Comparison of ENCODE assay signal across 8 cellular contexts in genomic region chrX:46758163-46758955, GRCh38. TPM values are rescaled to one million over a fixed set of nuclear protein-coding genes. Genes with fewer than 3 reads are reported as not detected.
DNase-seq lines count a peak whose midpoint lies in the region; ATAC-seq, FAIRE-seq and TF ChIP-seq lines count a peak whose summit lies in the region.

No MANE protein-coding gene starts in this region.

- CTCF ChIA-PET in Panc1 (lab: Charles Lee) (interaction anchor here (0.8 to 0.9 kb wide), 3 partner anchors 34 to 390 kb away, joined by 3 to 9 read pairs (median 5); no protein-coding TSS in a partner anchor), GM12878 (lab: Yijun Ruan, JAX) (interaction anchor here (1.3 to 8.4 kb wide), 3 partner anchors 31 to 76 kb away, joined by 3 to 110 read pairs (median 3); no protein-coding TSS in a partner anchor)

- ATAC-seq in GM18867 (IDR thresholded peaks at IDR 0.05; ENCODE audit: unreplicated experiment), result peak; percentile 17
- ATAC-seq in HG02870 (IDR thresholded peaks at IDR 0.05; ENCODE audit: unreplicated experiment), result peak; percentile 10
- peak; percentile 62 for ATAC-seq in Panc1
- ATAC-seq in GM12878, result peak; percentile 17
- ATAC-seq in HG02970 (IDR thresholded peaks at IDR 0.05; ENCODE audit: low FRiP score, unreplicated experiment), result no peak

- H3K9ac ChIP-seq in GM12878 (ENCODE audit: control insufficient read depth, insufficient read depth, low read length), result peak overlapping the region; percentile 74

- WGBS in GM12878 (ENCODE audit: insufficient coverage, insufficient replicate concordance, low lambda C conversion rate, missing lambda C conversion rate), result 44% methylated on average over 38 of the region's 47 CpGs

- TF ChIP-seq CTCF in Panc1 (IDR thresholded peaks at IDR 0.05) (no peak), GM12878 (IDR thresholded peaks at IDR 0.05 in 2 of 3, conservative IDR thresholded peaks at IDR 0.05 in 1 of 3; ENCODE audit: control insufficient read depth in 2 of 3, extremely low read depth in 1 of 3, insufficient read depth in 1 of 3, low read depth in 3 of 3, low read length in 3 of 3) (no peak), kidney epithelial cell (IDR thresholded peaks at IDR 0.05; ENCODE audit: insufficient read depth, low read length, poor library complexity, severe bottlenecking) (no peak)

- H2AFZ ChIP-seq in GM12878 (ENCODE audit: control insufficient read depth, low read depth, low read length), result peak overlapping the region; percentile 25; the same call in 1 of the 2 replicates

- TF ChIP-seq EP300 in GM12878 (IDR thresholded peaks at IDR 0.05; ENCODE audit: borderline replicate concordance in 1 of 2, control insufficient read depth in 1 of 2, low read depth in 2 of 2, low read length in 2 of 2), result no peak

- SMC1A ChIA-PET in GM12878 (lab: Charles Lee; ENCODE audit: uncharacterized antibody, unreplicated experiment), result interaction anchor here (1.0 to 2.5 kb wide), 4 partner anchors 34 to 159 kb away, joined by 3 to 7 read pairs (median 4); no protein-coding TSS in a partner anchor

- H3K4me3 ChIP-seq in Panc1 (ENCODE audit: low read depth in 2 of 2, low read length in 2 of 2), result peak overlapping the region; percentile 65 to 90
- peak overlapping the region; percentile 69 for H3K4me3 ChIP-seq in GM12878
- peak overlapping the region; percentile 67 for H3K4me3 ChIP-seq in kidney epithelial cell (ENCODE audit: low read depth, low read length)

- peak overlapping the region; percentile 71 for H3K4me2 ChIP-seq in GM12878 (ENCODE audit: control insufficient read depth, insufficient read depth)

- RAD21 ChIA-PET in GM12878 (lab: Charles Lee; ENCODE audit: unreplicated experiment), result interaction anchor here (0.6 to 1.7 kb wide), 9 partner anchors 14 to 273 kb away, joined by 3 to 8 read pairs (median 4); no protein-coding TSS in a partner anchor

- POLR2A ChIA-PET in Panc1 (lab: Charles Lee) (no interaction called here), GM12878 (lab: Charles Lee) (interaction anchor here (1.4 kb wide), 1 partner anchor 65 kb away, joined by 5 read pairs; no protein-coding TSS in a partner anchor)

- TF ChIP-seq POLR2A in GM12878 (IDR thresholded peaks at IDR 0.05; ENCODE audit: low read depth, low read length), result 0 out of 2 replicates have a peak, but pooled peaks have one; percentile 21

- H3K79me2 ChIP-seq in GM12878 (ENCODE audit: control insufficient read depth, insufficient read depth, low read length), result peaks cover 54% of the 10 kb centered on the region

- no peaks in the 10 kb centered on the region for H4K20me1 ChIP-seq in GM12878 (ENCODE audit: control insufficient read depth, insufficient read depth)

- in situ Hi-C loops in Panc1 (cut with HindIII; ENCODE audit: low pct_unique_long_range_greater_than_20kb, low sequenced_read_pairs) (no loop called here), GM12878 (cut with MboI) (no loop called here)

- peaks cover 16% of the 10 kb centered on the region for H3K4me1 ChIP-seq in Panc1 (ENCODE audit: control insufficient read depth, insufficient read depth, low read length)
- 0 out of 2 replicates have a peak, but pooled peaks cover 3% of the 10 kb centered on the region for H3K4me1 ChIP-seq in GM12878 (ENCODE audit: control insufficient read depth, insufficient read depth, low read length)

- H3K36me3 ChIP-seq in Panc1 (ENCODE audit: control insufficient read depth, insufficient read depth, low read length), result no peaks in the 10 kb centered on the region
- H3K36me3 ChIP-seq in GM12878 (ENCODE audit: control insufficient read depth in 2 of 2, insufficient read depth in 2 of 2, low read length in 1 of 2), result no peaks in the 10 kb centered on the region
- H3K36me3 ChIP-seq in kidney epithelial cell (ENCODE audit: control insufficient read depth, insufficient read depth, low read length), result no peaks in the 10 kb centered on the region

- intact Hi-C loops in Panc1 (cut with micrococcal nuclease; ENCODE audit: unreplicated experiment) (no loop called here), GM12878 (cut with micrococcal nuclease; ENCODE audit: unreplicated experiment) (loop anchor here (2.0 to 5.0 kb wide), 4 partner anchors 46 to 334 kb away; no protein-coding TSS in a partner anchor)

- no peak for DNase-seq in Panc1 (ENCODE audit: low read depth, low spot score)
- no peak for DNase-seq in GM12878 (ENCODE audit: low read depth, low spot score)
- DNase-seq in kidney epithelial cell (ENCODE audit: low read depth), result no peak
- DNase-seq in stimulated activated CD4-positive, alpha-beta T cell treated with anti-CD3 and anti-CD28 coated beads, Interleukin-4, amount 100 ng/mL, for 48 hours (ENCODE audit: low read depth in 2 of 2), result peak; percentile 7 to 11
- DNase-seq in epidermal melanocyte (ENCODE audit: insufficient read length, low spot score), result no peak

- peaks cover 3% of the 10 kb centered on the region; the same call in 1 of the 2 replicates for H3K9me3 ChIP-seq in Panc1 (ENCODE audit: control insufficient read depth, insufficient read depth, low read depth, low read length)
- H3K9me3 ChIP-seq in GM12878 (replicated peaks; ENCODE audit: control insufficient read depth, insufficient read depth, low read length), result peaks cover 4% of the 10 kb centered on the region

- H3K27me3 ChIP-seq in Panc1 (ENCODE audit: control insufficient read depth, insufficient read depth, low read length), result no peaks in the 10 kb centered on the region
- H3K27me3 ChIP-seq in GM12878 (replicated peaks in 1 of 2; ENCODE audit: control insufficient read depth in 2 of 2, insufficient read depth in 2 of 2, low read length in 1 of 2), result no peaks in the 10 kb centered on the region
- no peaks in the 10 kb centered on the region for H3K27me3 ChIP-seq in kidney epithelial cell (ENCODE audit: control insufficient read depth, insufficient read depth, low read length)

- H3K27ac ChIP-seq in Panc1 (ENCODE audit: low read length), result peak overlapping the region; percentile 83
- H3K27ac ChIP-seq in GM12878 (ENCODE audit: control insufficient read depth, insufficient read depth), result peak overlapping the region; percentile 63

- no TSS peak for BruUV-seq in Panc1 (replicated peaks; lab: Mats Ljungman, UMichigan)
- BruUV-seq in GM12878 (replicated peaks; lab: Mats Ljungman, UMichigan), result no TSS peak

- TF ChIP-seq RAD21 in GM12878 (IDR thresholded peaks at IDR 0.05; ENCODE audit: insufficient read depth, low read depth, low read length), result no peak

- FAIRE-seq in GM12878 (lab: Jason Lieb, UNC), result no peak

TF ChIP-seq in GM12878, 131 proteins besides CTCF, POLR2A, EP300 and RAD21:
- no peak for TF ChIP-seq GABPA (IDR thresholded peaks at IDR 0.05; ENCODE audit: low read depth)
- peak in 1 of 2 experiments; percentile 53; a peak in 1 of 4 replicates for TF ChIP-seq BHLHE40 (IDR thresholded peaks at IDR 0.05; ENCODE audit: borderline replicate concordance in 1 of 2, low read depth in 2 of 2, low read length in 1 of 2)

RNA-seq across cellular contexts. Expression of gene SLC9A7, which starts 0.6 kb away (rescaled TPM):
- total RNA-seq in Panc1 (2021; ENCODE audit: unreplicated experiment) (80.4 TPM), GM12878 (2014; rRNA removed) (54.2 and 56.2 TPM in 2 replicates), GM12878 (2014; rRNA removed; fragmentation: Illumina TruSeq; extraction: Trizol) (61.9 and 62.8 TPM in 2 replicates), GM12878 (2021) (52.6 and 57.2 TPM in 2 replicates), kidney epithelial cell (9.8 and 12.3 TPM in 2 replicates)
- 29.3 TPM for polyA plus RNA-seq in Panc1 (2012; ENCODE audit: insufficient read length)
- total RNA-seq in GM12878 (2013; cell fraction: nucleolus; rRNA removed), result 129 and 137 TPM in 2 replicates
- polyA plus RNA-seq in GM12878 (2011; ENCODE audit: low read depth), result 21.8 TPM
- polyA plus RNA-seq in GM12878 (2011; rRNA removed) (45.3 and 53.4 TPM in 2 replicates), GM12878 (2014; fragmentation: Illumina TruSeq; extraction: Trizol) (31.0 and 36.2 TPM in 2 replicates), GM12878 (2014; fragmentation: Nextera tagmentation; extraction: Ambion mirVana) (1 to 10 TPM; 5.0 to 5.2 TPM), GM12878 (2014; rRNA removed) (24.8 and 28.4 TPM in 2 replicates), GM12878 (2016; fragmentation: Nextera tagmentation; extraction: Ambion mirVana) (10 to 100 TPM; 13.1 to 14.1 TPM)
- polyA plus RNA-seq in GM12878 (2011; cell fraction: cytosol; rRNA removed), result 48.3 and 50.4 TPM in 2 replicates
- 47.2 and 56.5 TPM in 2 replicates for polyA plus RNA-seq in GM12878 (2011; cell fraction: nucleus; rRNA removed)
- polyA plus RNA-seq in GM12878 (2012), result 21.8 and 22.6 TPM in 2 replicates
- polyA minus RNA-seq in GM12878 (2011; rRNA and poly(A)+ RNA removed), result 162 and 177 TPM in 2 replicates
- polyA minus RNA-seq in GM12878 (2011; cell fraction: cytosol; rRNA and poly(A)+ RNA removed), result 36.6 and 42.8 TPM in 2 replicates
- polyA minus RNA-seq in GM12878 (2011; cell fraction: nucleus; rRNA and poly(A)+ RNA removed), result 28.0 and 49.2 TPM in 2 replicates

Comparison
In these comparisons a context has a peak if more than half of its experiments do, and no peak if none do; other contexts are left out.
1. DNase-seq: peak in stimulated activated CD4-positive, alpha-beta T cell treated with anti-CD3 and anti-CD28 coated beads, Interleukin-4, amount 100 ng/mL, for 48 hours (2 of 2); none in Panc1 (single experiment), GM12878 (single experiment), kidney epithelial cell (single experiment) and epidermal melanocyte (single experiment).
2. Peak in every context shown above with its lines, with median percentiles within 50 percentile points of each other: H3K4me3 ChIP-seq.